ENCODE assay signal across 16 cellular contexts in the genomic region with DNA sequence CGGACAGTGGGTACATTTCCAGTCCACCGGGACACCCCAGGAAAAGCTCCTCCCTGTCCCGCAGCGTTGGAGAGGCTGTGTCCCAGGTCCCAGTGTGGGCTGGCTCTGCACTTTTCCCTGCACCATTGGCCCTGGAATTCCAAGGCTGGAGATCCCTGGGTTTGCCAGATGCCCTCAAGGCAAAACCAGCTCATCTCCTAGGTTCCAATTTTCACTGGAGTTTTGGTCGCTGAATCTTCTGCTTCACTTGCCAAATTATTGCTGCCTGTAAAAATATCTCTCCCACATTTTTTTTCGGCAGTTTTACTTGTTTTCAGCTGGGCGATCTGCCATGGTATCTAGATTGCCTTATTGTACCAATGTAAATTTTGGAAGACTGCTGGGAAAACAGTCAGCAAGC.
"Had no signal": no experiment of that assay in that cellular context is flagged by ENCODE, and none has a peak within 500 bp of the region (broad histone marks: within the 10 kb centered on the region; RNA-seq: fewer than 3 reads in every experiment).

No MANE protein-coding gene starts in this region.

- H3K27me3 ChIP-seq: left lung, thyroid gland, vagina had no signal

- H3K4me1 ChIP-seq: gastroesophageal sphincter, left lung, thyroid gland, vagina had no signal

- H3K36me3 Mint-ChIP-seq: naive thymus-derived CD4-positive, alpha-beta T cell; stimulated activated effector memory CD8-positive, alpha-beta T cell treated with anti-CD3 and anti-CD28 coated beads, Interleukin-12 subunit alpha, Interleukin-12 subunit beta, amount 100 ng/mL, for 72 hours had no signal

- H3K4me3 Mint-ChIP-seq: activated CD4-positive, alpha-beta T cell treated with anti-CD3 and anti-CD28 coated beads, Interleukin-2, amount 10 ng/mL, durations not matched to agents 7 days and 5 days; activated T-helper 17 cell treated with anti-CD3 and anti-CD28 coated beads, Interleukin-2, amount 50 U/mL, for 72 hours; naive thymus-derived CD4-positive, alpha-beta T cell; stimulated activated effector memory CD8-positive, alpha-beta T cell treated with anti-CD3 and anti-CD28 coated beads, Interleukin-12 subunit alpha, Interleukin-12 subunit beta, amount 100 ng/mL, for 72 hours had no signal

- H3K36me3 ChIP-seq: gastroesophageal sphincter, left lung, thyroid gland, vagina had no signal

- H3K27ac Mint-ChIP-seq: activated CD4-positive, alpha-beta T cell treated with anti-CD3 and anti-CD28 coated beads, Interleukin-2, amount 10 ng/mL, durations not matched to agents 7 days and 5 days; activated T-helper 17 cell treated with anti-CD3 and anti-CD28 coated beads, Interleukin-2, amount 50 U/mL, for 72 hours; naive thymus-derived CD4-positive, alpha-beta T cell; stimulated activated effector memory CD8-positive, alpha-beta T cell treated with anti-CD3 and anti-CD28 coated beads, Interleukin-12 subunit alpha, Interleukin-12 subunit beta, amount 100 ng/mL, for 72 hours had no signal

- ATAC-seq: activated T-helper 17 cell treated with anti-CD3 and anti-CD28 coated beads, Interleukin-2, amount 50 U/mL, for 72 hours; gastroesophageal sphincter; left lung; naive thymus-derived CD4-positive, alpha-beta T cell; stimulated activated effector memory CD8-positive, alpha-beta T cell treated with anti-CD3 and anti-CD28 coated beads, Interleukin-12 subunit alpha, Interleukin-12 subunit beta, amount 100 ng/mL, for 72 hours had no signal

- FAIRE-seq: bronchial epithelial cell, islet of Langerhans had no signal

- H3K9me3 Mint-ChIP-seq: activated CD4-positive, alpha-beta T cell treated with anti-CD3 and anti-CD28 coated beads, Interleukin-2, amount 10 ng/mL, durations not matched to agents 7 days and 5 days; activated T-helper 17 cell treated with anti-CD3 and anti-CD28 coated beads, Interleukin-2, amount 50 U/mL, for 72 hours; stimulated activated effector memory CD8-positive, alpha-beta T cell treated with anti-CD3 and anti-CD28 coated beads, Interleukin-12 subunit alpha, Interleukin-12 subunit beta, amount 100 ng/mL, for 72 hours had no signal

- H3K27me3 Mint-ChIP-seq: activated CD4-positive, alpha-beta T cell treated with anti-CD3 and anti-CD28 coated beads, Interleukin-2, amount 10 ng/mL, durations not matched to agents 7 days and 5 days had no signal

- H3K27ac ChIP-seq: dorsolateral prefrontal cortex, gastroesophageal sphincter, left lung, thyroid gland, vagina had no signal

- H3K4me1 Mint-ChIP-seq: activated CD4-positive, alpha-beta T cell treated with anti-CD3 and anti-CD28 coated beads, Interleukin-2, amount 10 ng/mL, durations not matched to agents 7 days and 5 days; activated T-helper 17 cell treated with anti-CD3 and anti-CD28 coated beads, Interleukin-2, amount 50 U/mL, for 72 hours; naive thymus-derived CD4-positive, alpha-beta T cell; stimulated activated effector memory CD8-positive, alpha-beta T cell treated with anti-CD3 and anti-CD28 coated beads, Interleukin-12 subunit alpha, Interleukin-12 subunit beta, amount 100 ng/mL, for 72 hours had no signal

- H3K4me3 ChIP-seq: dorsolateral prefrontal cortex, gastroesophageal sphincter, left lung, thyroid gland, vagina had no signal

- H3K9me3 ChIP-seq: gastroesophageal sphincter, left lung, thyroid gland, vagina had no signal

- DNase-seq: activated CD4-positive, alpha-beta T cell treated with anti-CD3 and anti-CD28 coated beads, Interleukin-2, amount 10 ng/mL, durations not matched to agents 7 days and 5 days; activated naive CD4-positive, alpha-beta T cell treated with Interleukin-2 at 50 U/mL for 16 hours; activated T-cell treated with anti-CD3 and anti-CD28 coated beads for 4 hours; dorsolateral prefrontal cortex; erythroblast; left lung; mammary epithelial cell; naive thymus-derived CD4-positive, alpha-beta T cell; posterior cingulate gyrus; thyroid gland had no signal
